16 cellular contexts compared by ENCODE assay signal in genomic region chr11:23729088-23729487, GRCh38.
DNase-seq lines count a peak whose midpoint lies in the region; FAIRE-seq and TF ChIP-seq lines count a peak whose summit lies in the region.
"Had no signal": no experiment of that assay in that cellular context is flagged by ENCODE, and none has a peak within 500 bp of the region (broad histone marks: within the 10 kb centered on the region; RNA-seq: fewer than 3 reads in every experiment).

No MANE protein-coding gene starts in this region.

- FAIRE-seq in astrocyte (lab: Jason Lieb, UNC) = no peak
- FAIRE-seq: G401.6, GM12891, GM19239 had no signal

- no peaks in the 10 kb centered on the region for H3K79me1 ChIP-seq in mesendoderm (ENCODE audit: low read length)

- no peak overlapping the region for H2AFZ ChIP-seq in astrocyte (ENCODE audit: low read depth, low read length)

- no peak overlapping the region for H4K8ac ChIP-seq in mesendoderm (ENCODE audit: low read depth, low read length)

- WGBS in mesendoderm (ENCODE audit: extremely low coverage, insufficient coverage, low lambda C conversion rate) = no CpG with 5 or more reads among the region's 1 CpG

- no peak overlapping the region for H2AK5ac ChIP-seq in mesendoderm (ENCODE audit: low read length)

- H3K9ac ChIP-seq in astrocyte (ENCODE audit: low read length) = no peak overlapping the region
- H3K9ac ChIP-seq in mesendoderm (ENCODE audit: low read length) = no peak overlapping the region
- H3K9ac ChIP-seq: BLaER1 treated with 17β-estradiol and CSF1 and Interleukin-3, amounts not matched to agents 10 nM and 100 nM had no signal

- H3K4ac ChIP-seq in mesendoderm (ENCODE audit: low read depth, low read length) = no peak overlapping the region

- TF ChIP-seq CTCF in astrocyte (IDR thresholded peaks at IDR 0.05; ENCODE audit: insufficient read depth, low read depth, low read length) = no peak
- no peak for TF ChIP-seq CTCF in retinal pigment epithelial cell (conservative IDR thresholded peaks at IDR 0.05; ENCODE audit: low read depth, low read length)

- H3K23ac ChIP-seq in mesendoderm (ENCODE audit: low read length) = no peak overlapping the region

- DNase-seq in NCI-H526 (lab: John Stamatoyannopoulos, UW) = peak; percentile 39 to 53
- DNase-seq in astrocyte (ENCODE audit: low read depth) = no peak
- peak; percentile 18 for DNase-seq in mesendoderm
- DNase-seq in retinal pigment epithelial cell (ENCODE audit: low read depth) = peak; percentile 93
- no peak for DNase-seq in dermis blood vessel endothelial cell
- no peak for DNase-seq in activated gamma-delta T cell (lab: John Stamatoyannopoulos, UW)
- no peak for DNase-seq in NCI-H524 treated with DMSO at 0.1 percent for 48 hours (lab: John Stamatoyannopoulos, UW)
- DNase-seq in CD4-positive, alpha-beta memory T cell = no peak
- DNase-seq: CD8-positive, alpha-beta memory T cell; COR-L47 had no signal

- H2BK5ac ChIP-seq in mesendoderm (ENCODE audit: low read length) = no peak overlapping the region

- no peaks in the 10 kb centered on the region for H4K20me1 ChIP-seq in astrocyte (ENCODE audit: insufficient read depth, low read length)
- H4K20me1 ChIP-seq: BLaER1 treated with 17β-estradiol and CSF1 and Interleukin-3, amounts not matched to agents 10 nM and 100 nM had no signal

- H3K18ac ChIP-seq in mesendoderm (ENCODE audit: low read length) = no peak overlapping the region

- peaks cover 25% of the 10 kb centered on the region for H3K4me1 Mint-ChIP-seq in astrocyte (ENCODE audit: low read depth, unreplicated experiment)
- H3K4me1 Mint-ChIP-seq in CD4-positive, alpha-beta memory T cell = no peaks in the 10 kb centered on the region
- H3K4me1 Mint-ChIP-seq: B cell; CD8-positive, alpha-beta memory T cell had no signal

- intact Hi-C loops in CD4-positive, alpha-beta memory T cell (cut with micrococcal nuclease) = no loop called here

- H4K5ac ChIP-seq in mesendoderm (ENCODE audit: low read length) = no peak overlapping the region

- no peak overlapping the region for H3K27ac ChIP-seq in astrocyte (ENCODE audit: low read depth, low read length)
- H3K27ac ChIP-seq in mesendoderm (ENCODE audit: low read depth, low read length) = no peak overlapping the region
- no peak overlapping the region for H3K27ac ChIP-seq in CD4-positive, alpha-beta memory T cell (ENCODE audit: low read depth, low read length)
- H3K27ac ChIP-seq: BLaER1 treated with 17β-estradiol and CSF1 and Interleukin-3, amounts not matched to agents 10 nM and 100 nM had no signal

- H3K4me2 ChIP-seq in astrocyte (ENCODE audit: low read length) = no peak overlapping the region
- no peak overlapping the region for H3K4me2 ChIP-seq in mesendoderm (ENCODE audit: low read length)
- H3K4me2 ChIP-seq: BLaER1 treated with 17β-estradiol and CSF1 and Interleukin-3, amounts not matched to agents 10 nM and 100 nM had no signal

- H3K56ac ChIP-seq in mesendoderm (ENCODE audit: low read length) = no peak overlapping the region

- POLR2A ChIA-PET in CD4-positive, alpha-beta memory T cell (lab: Charles Lee; ENCODE audit: partially characterized antibody) = no interaction called here

- H2BK15ac ChIP-seq in mesendoderm (replicated peaks; ENCODE audit: low read depth) = no peak overlapping the region

- no peak overlapping the region for H3K4me3 Mint-ChIP-seq in astrocyte (ENCODE audit: unreplicated experiment)
- no peak overlapping the region for H3K4me3 Mint-ChIP-seq in CD4-positive, alpha-beta memory T cell
- H3K4me3 Mint-ChIP-seq: B cell; CD8-positive, alpha-beta memory T cell had no signal

- H3K4me3 ChIP-seq in astrocyte (ENCODE audit: insufficient read depth, low read depth, low read length) = no peak overlapping the region
- H3K4me3 ChIP-seq in mesendoderm (ENCODE audit: low read length) = no peak overlapping the region
- no peak overlapping the region for H3K4me3 ChIP-seq in retinal pigment epithelial cell (ENCODE audit: low read length)
- H3K4me3 ChIP-seq in CD4-positive, alpha-beta memory T cell (ENCODE audit: low read length in 2 of 2) = no peak overlapping the region
- H3K4me3 ChIP-seq: BLaER1 treated with 17β-estradiol and CSF1 and Interleukin-3, amounts not matched to agents 10 nM and 100 nM; HAP-1 had no signal

- H3K27me3 ChIP-seq in astrocyte (ENCODE audit: insufficient read depth, low read length) (no peaks in the 10 kb centered on the region), mesendoderm (ENCODE audit: insufficient read depth, low read length, poor library complexity) (no peaks in the 10 kb centered on the region)
- no peaks in the 10 kb centered on the region for H3K27me3 ChIP-seq in CD4-positive, alpha-beta memory T cell (ENCODE audit: insufficient read depth, low read length)
- H3K27me3 ChIP-seq: BLaER1 treated with 17β-estradiol and CSF1 and Interleukin-3, amounts not matched to agents 10 nM and 100 nM had no signal

- H3K9me3 ChIP-seq in astrocyte (ENCODE audit: insufficient read depth, low read depth, low read length) = no peaks in the 10 kb centered on the region
- H3K9me3 ChIP-seq in CD4-positive, alpha-beta memory T cell (ENCODE audit: control insufficient read depth in 1 of 2, low read length in 2 of 2) = no peaks in the 10 kb centered on the region

- no peaks in the 10 kb centered on the region for H3K36me3 Mint-ChIP-seq in astrocyte (ENCODE audit: low read depth, unreplicated experiment)
- H3K36me3 Mint-ChIP-seq in CD4-positive, alpha-beta memory T cell = no peaks in the 10 kb centered on the region
- H3K36me3 Mint-ChIP-seq: CD8-positive, alpha-beta memory T cell had no signal

- H2BK120ac ChIP-seq in mesendoderm (ENCODE audit: low read depth, low read length) = no peak overlapping the region

- peaks cover 7% of the 10 kb centered on the region for H3K9me3 Mint-ChIP-seq in astrocyte (ENCODE audit: unreplicated experiment)
- peaks cover 3 to 27% (median 10%) of the 10 kb centered on the region in 8 donors for H3K9me3 Mint-ChIP-seq in CD4-positive, alpha-beta memory T cell

- no peaks in the 10 kb centered on the region for H3K36me3 ChIP-seq in astrocyte (ENCODE audit: insufficient read depth, low read length)
- H3K36me3 ChIP-seq in mesendoderm (ENCODE audit: control insufficient read depth, insufficient read depth, low read length) = no peaks in the 10 kb centered on the region
- no peaks in the 10 kb centered on the region for H3K36me3 ChIP-seq in CD4-positive, alpha-beta memory T cell (ENCODE audit: insufficient read depth, low read length)
- H3K36me3 ChIP-seq: BLaER1 treated with 17β-estradiol and CSF1 and Interleukin-3, amounts not matched to agents 10 nM and 100 nM; HAP-1 had no signal

- H3K79me2 ChIP-seq in astrocyte (ENCODE audit: insufficient read depth, low read length) = no peaks in the 10 kb centered on the region
- H3K79me2 ChIP-seq in mesendoderm (ENCODE audit: control insufficient read depth, insufficient read depth, low read length) = no peaks in the 10 kb centered on the region

- H3K27ac Mint-ChIP-seq in astrocyte (ENCODE audit: unreplicated experiment) = peak overlapping the region; percentile 89
- H3K27ac Mint-ChIP-seq in CD4-positive, alpha-beta memory T cell = no peak overlapping the region
- H3K27ac Mint-ChIP-seq: B cell; CD8-positive, alpha-beta memory T cell had no signal

- no peaks in the 10 kb centered on the region for H3K27me3 Mint-ChIP-seq in astrocyte (ENCODE audit: low read depth, unreplicated experiment)
- no peaks in the 10 kb centered on the region for H3K27me3 Mint-ChIP-seq in CD4-positive, alpha-beta memory T cell
- H3K27me3 Mint-ChIP-seq: B cell; CD8-positive, alpha-beta memory T cell had no signal

- CTCF ChIA-PET in CD4-positive, alpha-beta memory T cell (lab: Charles Lee; ENCODE audit: partially characterized antibody) = no interaction called here

- H3K4me1 ChIP-seq in astrocyte (ENCODE audit: insufficient read depth, low read length) (peaks cover 18% of the 10 kb centered on the region), mesendoderm (ENCODE audit: control insufficient read depth, low read depth, low read length) (no peaks in the 10 kb centered on the region)
- H3K4me1 ChIP-seq in CD4-positive, alpha-beta memory T cell (ENCODE audit: insufficient read depth, low read length) = no peaks in the 10 kb centered on the region
- H3K4me1 ChIP-seq: BLaER1 treated with 17β-estradiol and CSF1 and Interleukin-3, amounts not matched to agents 10 nM and 100 nM had no signal

Comparison
In these comparisons a context has a peak if more than half of its experiments do, and no peak if none do; other contexts are left out.
1. DNase-seq: peak in NCI-H526 (2 of 2), mesendoderm (single experiment) and retinal pigment epithelial cell (single experiment); none in astrocyte (single experiment), dermis blood vessel endothelial cell (single experiment), activated gamma-delta T cell (single experiment), NCI-H524 treated with DMSO at 0.1 percent for 48 hours (single experiment) and CD4-positive, alpha-beta memory T cell (0 of 5).